In the genomic region with DNA sequence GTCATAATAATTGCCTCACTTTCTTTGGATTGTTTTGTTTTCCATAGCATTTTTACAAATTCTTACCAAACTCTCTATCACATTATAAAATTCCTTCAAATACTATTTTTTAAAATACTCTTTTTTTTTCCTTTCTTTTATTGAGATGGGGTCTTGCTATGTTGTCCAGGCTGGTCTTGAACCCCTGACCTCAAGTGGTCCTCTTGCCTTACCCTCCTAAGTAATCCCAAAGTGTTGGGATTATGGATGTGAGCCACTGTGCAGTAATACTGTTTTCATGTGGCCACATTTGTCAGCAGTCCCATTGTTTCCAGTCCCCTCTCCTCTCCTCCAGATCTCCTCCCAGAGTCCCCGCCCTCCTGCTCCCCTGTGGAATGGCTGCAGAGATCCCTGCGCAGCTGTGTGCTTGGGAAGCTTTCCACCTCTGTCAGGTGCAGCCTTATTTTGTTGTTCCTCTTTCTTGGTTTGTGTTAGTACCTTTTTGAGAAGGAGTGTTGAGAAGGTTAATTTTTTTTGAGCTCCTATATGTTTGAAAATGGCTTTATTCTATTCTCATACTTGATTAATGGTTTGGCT, we compare ENCODE assay signal across 24 cellular contexts.
"Had no signal": no experiment of that assay in that cellular context is flagged by ENCODE, and none has a peak within 500 bp of the region (broad histone marks: within the 10 kb centered on the region; RNA-seq: fewer than 3 reads in every experiment).

No MANE protein-coding gene starts in this region.

- H3K36me3 ChIP-seq: gastroesophageal sphincter, ovary, sigmoid colon, vagina, WERI-Rb-1 had no signal

- ATAC-seq: activated CD8-positive, alpha-beta T cell treated with anti-CD3 and anti-CD28 coated beads for 36 hours; activated naive CD8-positive, alpha-beta T cell treated with anti-CD3 and anti-CD28 coated beads, Interleukin-2, amount 50 U/mL, for 24 hours; gastroesophageal sphincter; left cardiac atrium; left ventricle myocardium superior; mucosa of descending colon; psoas muscle; stimulated activated effector memory CD8-positive, alpha-beta T cell treated with anti-CD3 and anti-CD28 coated beads, Interleukin-12 subunit alpha, Interleukin-12 subunit beta, amount 100 ng/mL, for 72 hours; stimulated activated naive CD8-positive, alpha-beta T cell treated with anti-CD3 and anti-CD28 coated beads, Interleukin-15, amount 100 ng/mL, for 72 hours had no signal

- DNase-seq: activated CD4-positive, alpha-beta T cell treated with anti-CD3 and anti-CD28 coated beads, Interleukin-2, amount 10 ng/mL, durations not matched to agents 7 days and 5 days; activated CD4-positive, CD25-positive, alpha-beta regulatory T cell treated with anti-CD3 and anti-CD28 coated beads, Interleukin-2, amount 50 U/mL, for 72 hours; activated CD8-positive, alpha-beta T cell treated with anti-CD3 and anti-CD28 coated beads for 36 hours; activated naive CD8-positive, alpha-beta T cell treated with anti-CD3 and anti-CD28 coated beads, Interleukin-2, amount 50 U/mL, for 24 hours; activated T-cell treated with anti-CD3 and anti-CD28 coated beads, Interleukin-2, amount 50 U/mL, for 48 hours; amygdala; central memory CD4-positive, alpha-beta T cell; hippocampal formation; left cardiac atrium; left ventricle myocardium superior; mucosa of descending colon; nephron progenitor cell; ovary; sigmoid colon; small intestine; stimulated activated CD4-positive, alpha-beta T cell treated with anti-CD3 and anti-CD28 coated beads, Interleukin-4, amount 100 ng/mL, for 24 hours; stimulated activated naive CD8-positive, alpha-beta T cell treated with anti-CD3 and anti-CD28 coated beads, Interleukin-15, amount 100 ng/mL, for 72 hours; substantia nigra; T1000; WERI-Rb-1 had no signal

- H3K27me3 ChIP-seq: ovary, sigmoid colon, vagina had no signal

- H3K4me3 ChIP-seq: gastroesophageal sphincter, mucosa of descending colon, ovary, psoas muscle, sigmoid colon, vagina had no signal
